ENCODE assay signal across 19 cellular contexts in the genomic region with DNA sequence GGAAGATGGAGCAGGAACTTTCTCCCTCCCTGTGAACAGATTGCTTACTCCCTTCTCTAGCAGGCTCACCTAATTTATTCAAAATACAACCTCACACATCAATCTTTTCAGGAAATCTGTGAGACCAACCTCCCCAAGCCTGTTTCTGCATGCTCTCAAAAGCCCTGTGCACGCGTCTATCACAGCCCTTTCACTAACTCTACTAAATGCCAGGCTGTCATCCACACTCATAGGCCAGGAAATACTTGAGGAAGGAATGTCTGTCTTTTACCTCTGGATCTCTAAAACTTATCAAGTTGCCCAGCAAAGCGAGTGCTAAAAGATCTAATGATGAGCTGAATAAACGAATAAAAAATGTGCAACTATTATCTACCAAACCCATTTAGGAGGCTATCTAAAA.
"Had no signal": no experiment of that assay in that cellular context is flagged by ENCODE, and none has a peak within 500 bp of the region (broad histone marks: within the 10 kb centered on the region; RNA-seq: fewer than 3 reads in every experiment).

No MANE protein-coding gene starts in this region.

- H3K9me3 Mint-ChIP-seq: activated CD4-positive, alpha-beta memory T cell treated with anti-CD3 and anti-CD28 coated beads for 36 hours; activated naive CD4-positive, alpha-beta T cell treated with anti-CD3 and anti-CD28 coated beads for 36 hours had no signal

- H3K27me3 Mint-ChIP-seq: activated CD4-positive, alpha-beta memory T cell treated with anti-CD3 and anti-CD28 coated beads for 36 hours had no signal

- H3K4me3 Mint-ChIP-seq: activated CD4-positive, alpha-beta memory T cell treated with anti-CD3 and anti-CD28 coated beads for 36 hours; activated naive CD4-positive, alpha-beta T cell treated with anti-CD3 and anti-CD28 coated beads for 36 hours had no signal

- H3K4me1 ChIP-seq: body of pancreas had no signal

- H3K4me3 ChIP-seq: body of pancreas, mucosa of descending colon, spleen had no signal

- ATAC-seq: body of pancreas; esophagus mucosa; mucosa of descending colon; stimulated activated naive CD8-positive, alpha-beta T cell treated with anti-CD3 and anti-CD28 coated beads, Interleukin-15, Interleukin-2, amounts not matched to agents 100 U/mL and 50 U/mL, for 24 hours had no signal

- H3K27ac ChIP-seq: body of pancreas, spleen had no signal

- DNase-seq: activated CD4-positive, alpha-beta memory T cell treated with anti-CD3 and anti-CD28 coated beads for 36 hours; activated CD4-positive, alpha-beta T cell treated with anti-CD3 and anti-CD28 coated beads for 4 hours; activated CD4-positive, CD25-positive, alpha-beta regulatory T cell; activated naive CD4-positive, alpha-beta T cell treated with anti-CD3 and anti-CD28 coated beads for 36 hours; activated T-cell treated with anti-CD3 and anti-CD28 coated beads, Interleukin-2, amount 50 U/mL, for 48 hours; anterior cingulate cortex; body of pancreas; central memory CD4-positive, alpha-beta T cell; effector memory CD4-positive, alpha-beta T cell; foreskin melanocyte; hippocampal formation; mesenchymal stem cell; mucosa of descending colon; occipital lobe; spleen; stimulated activated CD4-positive, alpha-beta T cell treated with anti-CD3 and anti-CD28 coated beads, Interleukin-4, amount 100 ng/mL, for 1 hour; stimulated activated naive CD8-positive, alpha-beta T cell treated with anti-CD3 and anti-CD28 coated beads, Interleukin-15, Interleukin-2, amounts not matched to agents 100 U/mL and 50 U/mL, for 24 hours; T-helper 1 cell had no signal

- H3K27me3 ChIP-seq: body of pancreas, spleen had no signal

- H3K9me3 ChIP-seq: body of pancreas, mucosa of descending colon, spleen had no signal

- H3K27ac Mint-ChIP-seq: activated CD4-positive, alpha-beta memory T cell treated with anti-CD3 and anti-CD28 coated beads for 36 hours; activated naive CD4-positive, alpha-beta T cell treated with anti-CD3 and anti-CD28 coated beads for 36 hours had no signal
